In genomic region chr5:174483411-174483810, GRCh38 we compare ENCODE assay signal across 24 cellular contexts.
"Had no signal": no experiment of that assay in that cellular context is flagged by ENCODE, and none has a peak within 500 bp of the region (broad histone marks: within the 10 kb centered on the region; RNA-seq: fewer than 3 reads in every experiment).

No MANE protein-coding gene starts in this region.

- H3K27ac ChIP-seq: stomach, suprapubic skin, testis, thoracic aorta, thyroid gland, tibial artery, tibial nerve, transverse colon, upper lobe of left lung, upper lobe of right lung, uterus, vagina had no signal

- H3K9me3 ChIP-seq: testis, thoracic aorta, thyroid gland had no signal

- DNase-seq: stimulated activated CD4-positive, alpha-beta T cell treated with anti-CD3 and anti-CD28 coated beads, Interleukin-2, amount 100 ng/mL, for 48 hours; stimulated activated CD4-positive, alpha-beta T cell treated with anti-CD3 and anti-CD28 coated beads, Interleukin-4, amount 100 ng/mL, for 1 hour; stimulated activated CD4-positive, alpha-beta T cell treated with anti-CD3 and anti-CD28 coated beads, Interleukin-4, amount 100 ng/mL, for 24 hours; stimulated activated CD4-positive, alpha-beta T cell treated with anti-CD3 and anti-CD28 coated beads, Interleukin-4, amount 100 ng/mL, for 4 hours; stimulated activated CD8-positive, alpha-beta memory T cell treated with anti-CD3 and anti-CD28 coated beads, Interleukin-4, amount 100 ng/mL, for 48 hours; stimulated activated naive B cell treated with anti-CD40 and anti-IgM and Interleukin-4, amounts not matched to agents 10 μg/mL and 1 μg/mL and 100 μg/mL, for 72 hours; stimulated activated naive CD4-positive, alpha-beta T cell; stimulated activated naive CD4-positive, alpha-beta T cell treated with Interleukin-2 at 50 U/mL for 16 hours; stimulated activated naive CD8-positive, alpha-beta T cell treated with anti-CD3 and anti-CD28 coated beads, Interleukin-15, amount 100 ng/mL, for 72 hours; stimulated activated naive CD8-positive, alpha-beta T cell treated with anti-CD3 and anti-CD28 coated beads, Interleukin-15, Interleukin-2, amounts not matched to agents 100 U/mL and 50 U/mL, for 24 hours; stomach; substantia nigra; testis; thyroid gland; tibial artery; transverse colon; trophoblast cell; upper lobe of left lung; upper lobe of right lung; uterus had no signal

- H3K4me1 ChIP-seq: testis, thyroid gland, tibial artery, tibial nerve, transverse colon, upper lobe of left lung, upper lobe of right lung, uterus, vagina had no signal

- H3K4me3 ChIP-seq: stomach, suprapubic skin, testis, thoracic aorta, thyroid gland, tibial artery, tibial nerve, transverse colon, upper lobe of left lung, upper lobe of right lung, uterus, vagina had no signal

- H3K36me3 ChIP-seq: stomach, suprapubic skin, thoracic aorta, thyroid gland, tibial artery, tibial nerve, transverse colon, upper lobe of left lung, upper lobe of right lung, uterus, vagina had no signal
